Comparison of ENCODE assay signal across 16 cellular contexts in the genomic region with DNA sequence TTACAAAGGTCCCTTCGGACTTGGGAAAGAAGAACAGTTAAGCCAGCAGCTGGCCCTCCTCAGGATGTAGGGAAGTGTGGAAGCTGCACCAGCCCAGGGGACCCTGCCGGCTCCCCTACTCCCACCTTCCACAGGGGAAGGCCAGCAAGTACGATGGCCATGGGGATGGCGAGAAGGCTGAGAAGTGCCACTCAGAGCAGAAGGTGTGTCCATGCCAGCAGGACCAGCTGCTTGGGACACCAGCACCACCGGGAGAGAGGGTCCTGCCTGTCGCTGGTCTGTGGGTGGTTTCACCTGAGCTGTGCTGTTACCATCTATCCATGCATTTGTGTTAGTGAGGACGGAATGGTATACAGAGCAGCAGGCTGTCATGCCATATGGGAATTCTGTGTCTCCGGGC.
DNase-seq lines count a peak whose midpoint lies in the region; ATAC-seq, FAIRE-seq and TF ChIP-seq lines count a peak whose summit lies in the region.
"Had no signal": no experiment of that assay in that cellular context is flagged by ENCODE, and none has a peak within 500 bp of the region (broad histone marks: within the 10 kb centered on the region; RNA-seq: fewer than 3 reads in every experiment).

No MANE protein-coding gene starts in this region.

- H3K36me3 ChIP-seq in kidney (ENCODE audit: control insufficient read depth in 1 of 2, insufficient read depth in 2 of 2, low read length in 2 of 2) = no peaks in the 10 kb centered on the region
- no peaks in the 10 kb centered on the region for H3K36me3 ChIP-seq in osteoblast (ENCODE audit: insufficient read depth, low read length)
- no peaks in the 10 kb centered on the region for H3K36me3 ChIP-seq in hepatocyte (replicated peaks; ENCODE audit: insufficient read depth, low read depth)

- H3K27me3 Mint-ChIP-seq in natural killer cell treated with Interleukin-12 subunit alpha and Interleukin-12 subunit beta and Interleukin-15 and Interleukin-18, amount 100 ng/mL, for 72 hours = peaks cover 0 to under 1% of the 10 kb centered on the region in 2 donors
- peaks cover 0 to under 1% of the 10 kb centered on the region in 2 donors for H3K27me3 Mint-ChIP-seq in natural killer cell (ENCODE audit: low read depth in 2 of 2)
- H3K27me3 Mint-ChIP-seq: CD4-positive, alpha-beta T cell had no signal

- DNase-seq in natural killer cell treated with Interleukin-12 subunit alpha and Interleukin-12 subunit beta and Interleukin-15 and Interleukin-18, amount 100 ng/mL, for 72 hours (ENCODE audit: low spot score) = peak; percentile 32
- DNase-seq in natural killer cell (no peak), kidney (peak; percentile 49), osteoblast (ENCODE audit: insufficient read length, low spot score, missing footprints) (peak; percentile 71), NCI-H526 treated with DMSO at 0.1 percent for 48 hours (lab: John Stamatoyannopoulos, UW) (no peak), hepatocyte (ENCODE audit: low spot score) (no peak)
- no peak for DNase-seq in stimulated activated CD4-positive, alpha-beta T cell treated with anti-CD3 and anti-CD28 coated beads, Interleukin-4, amount 100 ng/mL, for 24 hours
- DNase-seq: 8988T; AML-193; C1 segment of cervical spinal cord; Calu3; CD4-positive, alpha-beta T cell; DMS 273 treated with DMSO at 0.1 percent for 48 hours had no signal

- H3K79me2 ChIP-seq in osteoblast (ENCODE audit: insufficient read depth, low read length) (no peaks in the 10 kb centered on the region), hepatocyte (no peaks in the 10 kb centered on the region)

- H3K4me1 Mint-ChIP-seq in natural killer cell treated with Interleukin-12 subunit alpha and Interleukin-12 subunit beta and Interleukin-15 and Interleukin-18, amount 100 ng/mL, for 72 hours (ENCODE audit: low read depth in 2 of 2) = no peaks in the 10 kb centered on the region
- H3K4me1 Mint-ChIP-seq in natural killer cell = no peaks in the 10 kb centered on the region

- H3K4me3 Mint-ChIP-seq in natural killer cell treated with Interleukin-12 subunit alpha and Interleukin-12 subunit beta and Interleukin-15 and Interleukin-18, amount 100 ng/mL, for 72 hours = no peak overlapping the region
- H3K4me3 Mint-ChIP-seq in natural killer cell = no peak overlapping the region
- H3K4me3 Mint-ChIP-seq: CD4-positive, alpha-beta T cell had no signal

- H3K9me3 Mint-ChIP-seq in natural killer cell treated with Interleukin-12 subunit alpha and Interleukin-12 subunit beta and Interleukin-15 and Interleukin-18, amount 100 ng/mL, for 72 hours = no peaks in the 10 kb centered on the region
- no peaks in the 10 kb centered on the region for H3K9me3 Mint-ChIP-seq in natural killer cell
- H3K9me3 Mint-ChIP-seq: CD4-positive, alpha-beta T cell had no signal

- no peaks in the 10 kb centered on the region for H3K36me3 Mint-ChIP-seq in natural killer cell treated with Interleukin-12 subunit alpha and Interleukin-12 subunit beta and Interleukin-15 and Interleukin-18, amount 100 ng/mL, for 72 hours
- no peaks in the 10 kb centered on the region for H3K36me3 Mint-ChIP-seq in natural killer cell

- H3K27me3 ChIP-seq in osteoblast (ENCODE audit: insufficient read depth, low read length) (no peaks in the 10 kb centered on the region), hepatocyte (no peaks in the 10 kb centered on the region)

- no peaks in the 10 kb centered on the region for H3K9me2 ChIP-seq in hepatocyte (replicated peaks; ENCODE audit: insufficient read depth)

- no peak for FAIRE-seq in kidney (lab: Jason Lieb, UNC)
- FAIRE-seq: H54 had no signal

- no peak overlapping the region for H3K4me3 ChIP-seq in kidney (ENCODE audit: low read length in 2 of 2)
- no peak overlapping the region for H3K4me3 ChIP-seq in osteoblast (ENCODE audit: insufficient read depth, low read length)
- no peak overlapping the region for H3K4me3 ChIP-seq in hepatocyte

- no peak for ATAC-seq in natural killer cell treated with Interleukin-12 subunit alpha and Interleukin-12 subunit beta and Interleukin-15 and Interleukin-18, amount 100 ng/mL, for 72 hours
- ATAC-seq in natural killer cell (no peak), GM18867 (IDR thresholded peaks at IDR 0.05; ENCODE audit: unreplicated experiment) (no peak)

- WGBS in hepatocyte (ENCODE audit: low lambda C conversion rate, missing lambda C conversion rate) = 96% methylated on average over 8 of the region's 8 CpGs

- no peak overlapping the region for H3K27ac ChIP-seq in kidney (ENCODE audit: low read depth in 2 of 2, low read length in 2 of 2)
- no peak overlapping the region for H3K27ac ChIP-seq in osteoblast (ENCODE audit: low read depth, low read length)
- H3K27ac ChIP-seq in hepatocyte = no peak overlapping the region
- H3K27ac ChIP-seq: HL-60 had no signal

- TF ChIP-seq CTCF in natural killer cell (IDR thresholded peaks at IDR 0.05) (no peak), kidney (IDR thresholded peaks at IDR 0.05; ENCODE audit: borderline replicate concordance, extremely low read depth, insufficient read depth) (no peak), osteoblast (IDR thresholded peaks at IDR 0.05; ENCODE audit: extremely low read depth, low read depth, low read length) (no peak), hepatocyte (IDR thresholded peaks at IDR 0.05; ENCODE audit: poor library complexity) (no peak)

- H2AFZ ChIP-seq in osteoblast (ENCODE audit: low read length) (no peak overlapping the region), hepatocyte (no peak overlapping the region)

- H3K4me1 ChIP-seq in kidney (ENCODE audit: control insufficient read depth in 1 of 2, insufficient read depth in 1 of 2, low read depth in 1 of 2, low read length in 2 of 2) (no peaks in the 10 kb centered on the region), osteoblast (ENCODE audit: insufficient read depth, low read length) (no peaks in the 10 kb centered on the region), hepatocyte (ENCODE audit: insufficient read depth) (peaks cover 40% of the 10 kb centered on the region)

- H3K9me3 ChIP-seq in kidney (ENCODE audit: control insufficient read depth in 1 of 2, low read length in 2 of 2) (no peaks in the 10 kb centered on the region), osteoblast (ENCODE audit: low read depth, low read length) (no peaks in the 10 kb centered on the region), hepatocyte (ENCODE audit: low read depth) (no peaks in the 10 kb centered on the region)

- H3K4me2 ChIP-seq in osteoblast (ENCODE audit: insufficient read depth, low read length) = no peak overlapping the region
- no peak overlapping the region for H3K4me2 ChIP-seq in hepatocyte

- H3K27ac Mint-ChIP-seq in natural killer cell treated with Interleukin-12 subunit alpha and Interleukin-12 subunit beta and Interleukin-15 and Interleukin-18, amount 100 ng/mL, for 72 hours = no peak overlapping the region
- H3K27ac Mint-ChIP-seq in natural killer cell = no peak overlapping the region
- H3K27ac Mint-ChIP-seq: CD4-positive, alpha-beta T cell had no signal

- H3K9ac ChIP-seq in kidney (ENCODE audit: low read length in 2 of 2) = no peak overlapping the region

- intact Hi-C loops in natural killer cell (cut with micrococcal nuclease) = no loop called here
- intact Hi-C loops in kidney (cut with DNase I) = no loop called here

- H4K20me1 ChIP-seq in osteoblast (ENCODE audit: insufficient read depth, low read length) (no peaks in the 10 kb centered on the region), hepatocyte (ENCODE audit: insufficient read depth, poor library complexity, severe bottlenecking) (no peaks in the 10 kb centered on the region)

Comparison
In these comparisons a context has a peak if more than half of its experiments do, and no peak if none do; other contexts are left out.
1. DNase-seq: peak in natural killer cell treated with Interleukin-12 subunit alpha and Interleukin-12 subunit beta and Interleukin-15 and Interleukin-18, amount 100 ng/mL, for 72 hours (single experiment), kidney (single experiment) and osteoblast (single experiment); none in natural killer cell (single experiment), NCI-H526 treated with DMSO at 0.1 percent for 48 hours (single experiment), hepatocyte (single experiment) and stimulated activated CD4-positive, alpha-beta T cell treated with anti-CD3 and anti-CD28 coated beads, Interleukin-4, amount 100 ng/mL, for 24 hours (single experiment).